ENCODE assay signal across 8 cellular contexts in genomic region chr2:241803387-241804325, GRCh38. TPM values are rescaled to one million over a fixed set of nuclear protein-coding genes. Genes with fewer than 3 reads are reported as not detected.
A peak's percentile ranks its signal among the peaks of the same experiment; 100 is the strongest.
DNase-seq lines count a peak whose midpoint lies in the region; ATAC-seq, FAIRE-seq and TF ChIP-seq lines count a peak whose summit lies in the region.

No MANE protein-coding gene starts in this region.

- H3K27me3 ChIP-seq in astrocyte (ENCODE audit: insufficient read depth, low read length) (peaks cover 4% of the 10 kb centered on the region), iPS DF 6.9 (ENCODE audit: control insufficient read depth, insufficient read depth, low read length) (peaks cover 17% of the 10 kb centered on the region; the same call in 1 of the 2 replicates), Caco-2 (replicated peaks; ENCODE audit: control insufficient read depth, insufficient read depth, low read length) (no peaks in the 10 kb centered on the region)

- H3K27me3 Mint-ChIP-seq in astrocyte (ENCODE audit: low read depth, unreplicated experiment) (peaks cover 16% of the 10 kb centered on the region), Caco-2 (ENCODE audit: insufficient read depth, unreplicated experiment) (no peaks in the 10 kb centered on the region)

- CTCF ChIA-PET in Caco-2 (lab: Charles Lee): no interaction called here

- no peak overlapping the region for H3K9ac ChIP-seq in astrocyte (ENCODE audit: low read length)

- no CpG with 5 or more reads among the region's 109 CpGs for WGBS in iPS DF 6.9 (ENCODE audit: insufficient coverage, insufficient read length)

- H3K27ac Mint-ChIP-seq in astrocyte (ENCODE audit: unreplicated experiment) (no peak overlapping the region), Caco-2 (ENCODE audit: unreplicated experiment) (no peak overlapping the region)

- H3K27ac ChIP-seq in astrocyte (ENCODE audit: low read depth, low read length) (no peak overlapping the region), iPS DF 6.9 (ENCODE audit: low read length) (no peak overlapping the region)

- H3K4me1 ChIP-seq in astrocyte (ENCODE audit: insufficient read depth, low read length) (peaks cover 16% of the 10 kb centered on the region), iPS DF 6.9 (ENCODE audit: control insufficient read depth, insufficient read depth, low read length) (peaks cover 12% of the 10 kb centered on the region), Caco-2 (no peaks in the 10 kb centered on the region)

- no peaks in the 10 kb centered on the region for H4K20me1 ChIP-seq in astrocyte (ENCODE audit: insufficient read depth, low read length)

- no peaks in the 10 kb centered on the region for H3K9me3 Mint-ChIP-seq in astrocyte (ENCODE audit: unreplicated experiment)
- no peaks in the 10 kb centered on the region for H3K9me3 Mint-ChIP-seq in Caco-2 (ENCODE audit: unreplicated experiment)

- POLR2A ChIA-PET in Caco-2 (lab: Charles Lee): no interaction called here

- TF ChIP-seq CTCF in AG10803 (conservative IDR thresholded peaks at IDR 0.05; ENCODE audit: low read length) (no peak), astrocyte (IDR thresholded peaks at IDR 0.05; ENCODE audit: insufficient read depth, low read depth, low read length) (no peak), Caco-2 (IDR thresholded peaks at IDR 0.05; ENCODE audit: insufficient read depth in 1 of 2, low read depth in 1 of 2, low read length in 1 of 2, severe bottlenecking in 1 of 2, unreplicated experiment in 1 of 2) (no peak)

- H3K36me3 ChIP-seq in astrocyte (ENCODE audit: insufficient read depth, low read length) (no peaks in the 10 kb centered on the region), iPS DF 6.9 (ENCODE audit: control insufficient read depth, insufficient read depth, low read length) (no peaks in the 10 kb centered on the region), Caco-2 (ENCODE audit: control insufficient read depth, insufficient read depth, low read length) (no peaks in the 10 kb centered on the region)

- peak overlapping the region; percentile 50 for H3K4me3 ChIP-seq in AG10803 (ENCODE audit: low read length)
- H3K4me3 ChIP-seq in astrocyte (ENCODE audit: insufficient read depth, low read depth, low read length): peak overlapping the region; percentile 45
- H3K4me3 ChIP-seq in iPS DF 6.9 (ENCODE audit: low read length): peak overlapping the region; percentile 36; the same call in 1 of the 2 replicates
- H3K4me3 ChIP-seq in skeletal muscle cell (ENCODE audit: low read depth, low read length): peak overlapping the region; percentile 48
- no peak overlapping the region for H3K4me3 ChIP-seq in Caco-2 (ENCODE audit: low read depth, low read length)

- no TSS peak for BruUV-seq in Caco-2 (replicated peaks; lab: Mats Ljungman, UMichigan)

- no peak for FAIRE-seq in astrocyte (lab: Jason Lieb, UNC)

- ATAC-seq in GM19395 (IDR thresholded peaks at IDR 0.05; ENCODE audit: unreplicated experiment) (peak; percentile 64), HG03565 (IDR thresholded peaks at IDR 0.05; ENCODE audit: unreplicated experiment) (no peak)

- H3K4me3 Mint-ChIP-seq in astrocyte (ENCODE audit: unreplicated experiment) (no peak overlapping the region), Caco-2 (ENCODE audit: unreplicated experiment) (no peak overlapping the region)

- H2AFZ ChIP-seq in astrocyte (ENCODE audit: low read depth, low read length): peak overlapping the region; percentile 85

- H3K79me2 ChIP-seq in astrocyte (ENCODE audit: insufficient read depth, low read length): no peaks in the 10 kb centered on the region

- H3K4me1 Mint-ChIP-seq in astrocyte (ENCODE audit: low read depth, unreplicated experiment) (peaks cover 6% of the 10 kb centered on the region), Caco-2 (ENCODE audit: low read depth, unreplicated experiment) (no peaks in the 10 kb centered on the region)

- H3K9me3 ChIP-seq in astrocyte (ENCODE audit: insufficient read depth, low read depth, low read length): no peaks in the 10 kb centered on the region
- no peaks in the 10 kb centered on the region for H3K9me3 ChIP-seq in iPS DF 6.9 (ENCODE audit: control insufficient read depth, insufficient read depth, low read length)
- H3K9me3 ChIP-seq in Caco-2: no peaks in the 10 kb centered on the region

- DNase-seq in AG10803 (ENCODE audit: low read depth) (peak; percentile 25), NCI-H748 (lab: John Stamatoyannopoulos, UW; ENCODE audit: unreplicated experiment) (peak; percentile 89), astrocyte (ENCODE audit: low read depth) (peak; percentile 34), iPS DF 6.9 (ENCODE audit: low read depth, low spot score) (no peak), skeletal muscle cell (ENCODE audit: low read depth) (no peak), Caco-2 (no peak)

- peak overlapping the region; percentile 86 for H3K4me2 ChIP-seq in astrocyte (ENCODE audit: low read length)

- intact Hi-C loops in Caco-2 (cut with micrococcal nuclease; ENCODE audit: unreplicated experiment): no loop called here

- H3K36me3 Mint-ChIP-seq in astrocyte (ENCODE audit: low read depth, unreplicated experiment) (no peaks in the 10 kb centered on the region), Caco-2 (ENCODE audit: insufficient read depth, unreplicated experiment) (no peaks in the 10 kb centered on the region)

RNA-seq across cellular contexts. Expression of gene NEU4, which starts 5.3 kb away (rescaled TPM):
- total RNA-seq in astrocyte: 0.09 and 0.22 TPM in 2 replicates
- 1.5 and 3.9 TPM in 2 replicates for total RNA-seq in Caco-2 (2022)

RNA-seq across cellular contexts. Expression of gene GAL3ST2, which starts 27.0 kb away (rescaled TPM):
- total RNA-seq in astrocyte: not detected in 2 replicates
- 6.0 and 6.8 TPM in 2 replicates for total RNA-seq in Caco-2 (2022)

RNA-seq across cellular contexts. Expression of gene PDCD1, which starts 55.0 kb away (rescaled TPM):
- total RNA-seq in astrocyte (not detected in 2 replicates), Caco-2 (2022) (not detected in 2 replicates)

Comparison
In these comparisons a context has a peak if more than half of its experiments do, and no peak if none do; other contexts are left out.
1. DNase-seq: peak in AG10803 (single experiment), NCI-H748 (single experiment) and astrocyte (single experiment); none in iPS DF 6.9 (single experiment), skeletal muscle cell (single experiment) and Caco-2 (0 of 2).